8 cellular contexts compared by ENCODE assay signal in genomic region chr5:176360894-176361436, GRCh38. TPM values are rescaled to one million over a fixed set of nuclear protein-coding genes. Genes with fewer than 3 reads are reported as not detected.
A peak's percentile ranks its signal among the peaks of the same experiment; 100 is the strongest.
DNase-seq lines count a peak whose midpoint lies in the region; TF ChIP-seq lines count a peak whose summit lies in the region.

No MANE protein-coding gene starts in this region.

- peak overlapping the region; percentile 79 for H3K4me2 ChIP-seq in Loucy (ENCODE audit: low read depth, low read length, poor library complexity, severe bottlenecking)

- TF ChIP-seq POLR2A in lower leg skin (IDR thresholded peaks at IDR 0.05) (no peak), transverse colon (IDR thresholded peaks at IDR 0.05) (no peak)

- peaks cover 18% of the 10 kb centered on the region for H4K20me1 ChIP-seq in Loucy (ENCODE audit: insufficient read depth, low read length, poor library complexity, severe bottlenecking)

- H3K4me3 ChIP-seq in Loucy (ENCODE audit: low read length, poor library complexity, severe bottlenecking), result peak overlapping the region; percentile 81
- peak overlapping the region; percentile 96 to 98 for H3K4me3 ChIP-seq in cardiac fibroblast (replicated peaks in 1 of 2; ENCODE audit: low read depth in 2 of 2, low read length in 2 of 2)
- peak overlapping the region; percentile 89 for H3K4me3 ChIP-seq in lower leg skin (ENCODE audit: low read depth, poor library complexity, severe bottlenecking)
- peak overlapping the region; percentile 75 to 96 (median 84) for H3K4me3 ChIP-seq in transverse colon

- TF ChIP-seq EP300 in transverse colon (IDR thresholded peaks at IDR 0.05; ENCODE audit: low read depth), result no peak

- WGBS in lower leg skin, 2 donors, result 2 to 4% methylated on average over 20 to 27 of the region's 27 CpGs
- WGBS in transverse colon (ENCODE audit: low coverage in 1 of 2), 2 donors, result 1 to 2% methylated on average over 9 to 26 of the region's 27 CpGs

- H3K9me3 ChIP-seq in Loucy (ENCODE audit: insufficient read depth, low read depth, low read length) (no peaks in the 10 kb centered on the region), transverse colon (no peaks in the 10 kb centered on the region)

- in situ Hi-C loops in transverse colon (cut with MboI; ENCODE audit: low pct_ligation_motif_present in 1 of 4, low pct_unique_long_range_greater_than_20kb in 1 of 4, low sequenced_read_pairs in 3 of 4), result no loop called here

- H3K27me3 ChIP-seq in Loucy (ENCODE audit: insufficient read depth, low read length, poor library complexity, severe bottlenecking), result no peaks in the 10 kb centered on the region
- peaks cover 16% of the 10 kb centered on the region for H3K27me3 ChIP-seq in transverse colon

- peak overlapping the region; percentile 69 for H2AFZ ChIP-seq in Loucy (ENCODE audit: low read length)

- intact Hi-C loops in lower leg skin (cut with DNase I; ENCODE audit: low total_unique reads), result no loop called here
- intact Hi-C loops in transverse colon (cut with DNase I; ENCODE audit: low total_unique reads), result no loop called here

- no peak for TF ChIP-seq CTCF in Loucy (conservative IDR thresholded peaks at IDR 0.05; ENCODE audit: low read length)
- no peak for TF ChIP-seq CTCF in cardiac fibroblast (IDR thresholded peaks at IDR 0.05; ENCODE audit: low read depth, low read length)
- no peak for TF ChIP-seq CTCF in lower leg skin (IDR thresholded peaks at IDR 0.05)
- no peak for TF ChIP-seq CTCF in transverse colon (IDR thresholded peaks at IDR 0.05)

- no peaks in the 10 kb centered on the region for H3F3A ChIP-seq in Loucy (ENCODE audit: low read depth)

- H3K9me2 ChIP-seq in Loucy (replicated peaks; ENCODE audit: low read depth, low read length), result no peaks in the 10 kb centered on the region

- DNase-seq in NCI-H1417 (lab: John Stamatoyannopoulos, UW) (peak in 2 of 3 experiments; percentile 61 to 74), NCI-H1417 treated with DMSO at 0.1 percent for 48 hours (lab: John Stamatoyannopoulos, UW) (no peak), cardiac fibroblast (ENCODE audit: low read depth in 2 of 2) (peak; percentile 6 to 9), lower leg skin (ENCODE audit: low spot score in 2 of 2) (no peak), transverse colon (peak; percentile 26), AG20443 (ENCODE audit: low spot score) (no peak), DMS79 (lab: John Stamatoyannopoulos, UW) (no peak)

- no peaks in the 10 kb centered on the region for H3K36me3 ChIP-seq in Loucy (ENCODE audit: insufficient read depth, low read length)
- peaks cover 0 to 11% (median 3%) of the 10 kb centered on the region in 4 donors for H3K36me3 ChIP-seq in transverse colon

- H3K4me1 ChIP-seq in Loucy (ENCODE audit: insufficient read depth, low read length, poor library complexity, severe bottlenecking), result peaks cover 12% of the 10 kb centered on the region
- peaks cover 0 to 33% (median 20%) of the 10 kb centered on the region in 4 donors for H3K4me1 ChIP-seq in transverse colon

- H3K9ac ChIP-seq in Loucy (ENCODE audit: low read depth, low read length, poor library complexity, severe bottlenecking), result peak overlapping the region; percentile 89

- H3K79me2 ChIP-seq in Loucy (ENCODE audit: insufficient read depth, low read length), result peaks cover 44% of the 10 kb centered on the region

- H3K27ac ChIP-seq in transverse colon, result peak overlapping the region; percentile 82 to 88 (median 86)

RNA-seq across cellular contexts. Expression of gene KIAA1191, which starts 0.6 kb away (rescaled TPM):
- total RNA-seq in lower leg skin, result 10 to 100 TPM; 58.0 to 89.4 (median 73.4) TPM
- 100 to 1,000 TPM in 3 of 4 donors, 10 to 100 TPM in 1; 80.8 to 157 (median 111) TPM for total RNA-seq in transverse colon

RNA-seq across cellular contexts. Expression of gene ARL10, which starts 4.3 kb away (rescaled TPM):
- total RNA-seq in lower leg skin, result 10 to 100 TPM in 2 of 4 donors, 1 to 10 TPM in 2; 6.1 to 13.5 (median 8.8) TPM
- total RNA-seq in transverse colon, result 1 to 10 TPM; 1.1 to 4.9 (median 2.6) TPM

RNA-seq across cellular contexts. Expression of gene NOP16, which starts 27.4 kb away (rescaled TPM):
- 10 to 100 TPM; 11.5 to 22.5 (median 12.1) TPM for total RNA-seq in lower leg skin
- total RNA-seq in transverse colon, result 10 to 100 TPM in 1 of 4 donors, 1 to 10 TPM in 3; 1.8 to 12.7 (median 8.5) TPM

RNA-seq across cellular contexts. Expression of gene HIGD2A, which starts 27.6 kb away (rescaled TPM):
- total RNA-seq in lower leg skin (100 to 1,000 TPM; 110 to 153 (median 130) TPM), transverse colon (100 to 1,000 TPM; 158 to 320 (median 207) TPM)

RNA-seq across cellular contexts. Expression of gene CLTB, which starts 55.4 kb away (rescaled TPM):
- 100 to 1,000 TPM; 707 to 959 (median 743) TPM for total RNA-seq in lower leg skin
- 100 to 1,000 TPM; 167 to 272 (median 265) TPM for total RNA-seq in transverse colon

Comparison
In these comparisons a context has a peak if more than half of its experiments do, and no peak if none do; other contexts are left out.
1. DNase-seq: peak in NCI-H1417 (2 of 3), cardiac fibroblast (2 of 2) and transverse colon (single experiment); none in NCI-H1417 treated with DMSO at 0.1 percent for 48 hours (single experiment), lower leg skin (0 of 2), AG20443 (single experiment) and DMS79 (single experiment).
2. Peak in every context shown above with its lines, with median percentiles within 50 percentile points of each other: H3K4me3 ChIP-seq.